ENCODE assay signal across 20 cellular contexts in the genomic region with DNA sequence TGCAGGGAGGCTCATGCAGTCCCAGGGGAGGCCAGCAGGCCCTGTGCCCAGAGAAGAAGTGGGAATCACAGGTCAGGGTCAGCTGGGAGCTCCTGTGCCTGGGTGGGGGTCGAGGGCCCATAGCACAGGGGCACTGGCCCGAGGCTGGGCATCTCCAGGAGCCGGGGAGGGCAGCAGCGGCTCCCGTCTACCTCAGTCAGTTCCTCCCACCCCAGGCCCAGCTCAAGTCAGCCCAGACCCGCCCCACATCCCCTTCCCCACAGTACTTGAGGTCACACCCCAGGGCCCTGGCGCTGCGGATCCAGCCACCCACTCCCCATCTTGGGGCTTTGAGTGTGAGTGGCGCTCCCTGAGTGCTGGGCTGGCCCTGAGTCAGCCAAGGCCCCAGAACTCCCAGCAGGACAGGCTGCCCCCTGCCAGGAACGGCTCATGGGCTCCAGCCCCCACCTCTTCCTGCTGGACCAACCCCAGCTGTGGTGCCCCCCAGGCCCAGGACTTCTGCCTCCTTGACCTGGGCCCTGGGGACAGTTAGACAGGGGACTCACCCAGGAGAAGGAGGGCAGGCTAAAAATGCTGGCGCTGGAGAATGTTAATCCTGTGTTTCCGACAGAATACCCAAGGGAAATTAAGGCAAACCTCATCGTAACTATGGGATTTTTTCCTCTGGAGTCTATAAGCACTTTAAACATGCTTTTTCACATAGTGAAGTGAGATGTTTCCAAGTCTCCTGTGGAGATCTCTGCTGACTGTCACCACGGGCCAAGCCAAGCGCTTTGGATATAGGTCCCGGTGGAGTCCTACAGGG.
DNase-seq lines count a peak whose midpoint lies in the region; ATAC-seq and TF ChIP-seq lines count a peak whose summit lies in the region.
"Had no signal": no experiment of that assay in that cellular context is flagged by ENCODE, and none has a peak within 500 bp of the region (broad histone marks: within the 10 kb centered on the region; RNA-seq: fewer than 3 reads in every experiment).

No MANE protein-coding gene starts in this region.

- no peak overlapping the region; a peak in 2 of 22 replicates for H3K27ac ChIP-seq in BLaER1 treated with 17β-estradiol and CSF1 and Interleukin-3, amounts not matched to agents 10 nM and 100 nM
- H3K27ac ChIP-seq in SK-N-MC (no peak overlapping the region; the same call in 1 of the 2 replicates), osteoblast (ENCODE audit: low read depth, low read length) (no peak overlapping the region), caudate nucleus (ENCODE audit: low read depth, low read length) (no peak overlapping the region)
- H3K27ac ChIP-seq: GM23248, HL-60 had no signal

- no peaks in the 10 kb centered on the region for H4K20me1 ChIP-seq in BLaER1 treated with 17β-estradiol and CSF1 and Interleukin-3, amounts not matched to agents 10 nM and 100 nM
- no peaks in the 10 kb centered on the region for H4K20me1 ChIP-seq in osteoblast (ENCODE audit: insufficient read depth, low read length)

- H3K4me2 ChIP-seq in BLaER1 treated with 17β-estradiol and CSF1 and Interleukin-3, amounts not matched to agents 10 nM and 100 nM, result peak overlapping the region in 8 of 11 experiments; percentile 9 to 49 (median 35); a peak in 10 of 22 replicates
- H3K4me2 ChIP-seq in osteoblast (ENCODE audit: insufficient read depth, low read length), result no peak overlapping the region

- H3K4me1 ChIP-seq in BLaER1 treated with 17β-estradiol and CSF1 and Interleukin-3, amounts not matched to agents 10 nM and 100 nM, result peaks cover 23 to 56% (median 49%) of the 10 kb centered on the region in 10 experiments
- H3K4me1 ChIP-seq in osteoblast (ENCODE audit: insufficient read depth, low read length), result no peaks in the 10 kb centered on the region
- H3K4me1 ChIP-seq: HAP-1 had no signal

- no peaks in the 10 kb centered on the region for H3K9me3 ChIP-seq in BLaER1 treated with 17β-estradiol and CSF1 and Interleukin-3, amounts not matched to agents 10 nM and 100 nM (replicated peaks in 1 of 11)
- H3K9me3 ChIP-seq in SK-N-MC (ENCODE audit: low read depth, low read length), result no peaks in the 10 kb centered on the region
- no peaks in the 10 kb centered on the region for H3K9me3 ChIP-seq in osteoblast (ENCODE audit: low read depth, low read length)
- H3K9me3 ChIP-seq: HAP-1 had no signal

- TF ChIP-seq CTCF in osteoblast (IDR thresholded peaks at IDR 0.05; ENCODE audit: extremely low read depth, low read depth, low read length), result no peak

- H2AFZ ChIP-seq in osteoblast (ENCODE audit: low read length), result no peak overlapping the region
- H2AFZ ChIP-seq: GM23248 had no signal

- H3K79me2 ChIP-seq in osteoblast (ENCODE audit: insufficient read depth, low read length), result no peaks in the 10 kb centered on the region

- no peaks in the 10 kb centered on the region for H3K27me3 ChIP-seq in BLaER1 treated with 17β-estradiol and CSF1 and Interleukin-3, amounts not matched to agents 10 nM and 100 nM
- peaks cover 4% of the 10 kb centered on the region for H3K27me3 ChIP-seq in osteoblast (ENCODE audit: insufficient read depth, low read length)

- DNase-seq in SK-N-MC (ENCODE audit: low read depth, low spot score), result peak; percentile 79
- DNase-seq in fibroblast of peridontal ligament (ENCODE audit: extremely low read depth), result peak; percentile 39
- DNase-seq in osteoblast (ENCODE audit: insufficient read length, low spot score, missing footprints), result peak; percentile 86
- no peak for DNase-seq in caudate nucleus (lab: John Stamatoyannopoulos, UW)
- no peak for DNase-seq in RPMI8226
- no peak for DNase-seq in cortex of kidney (lab: John Stamatoyannopoulos, UW)
- DNase-seq: AML-193; Calu3; CD8-positive, alpha-beta T cell; DMS 273 treated with DMSO at 0.1 percent for 48 hours; DMS53; DND-41; EL; GM23248; IMR-90 had no signal

- ATAC-seq in HG03354 (IDR thresholded peaks at IDR 0.05; ENCODE audit: poor library complexity, severe bottlenecking, unreplicated experiment), result no peak
- ATAC-seq: CD8-positive, alpha-beta T cell; K562 had no signal

- H3K9ac ChIP-seq in BLaER1 treated with 17β-estradiol and CSF1 and Interleukin-3, amounts not matched to agents 10 nM and 100 nM, result peak overlapping the region in 4 of 11 experiments; percentile 15 to 33 (median 20); a peak in 6 of 22 replicates
- H3K9ac ChIP-seq in SK-N-MC (ENCODE audit: insufficient read length), result no peak overlapping the region
- H3K9ac ChIP-seq: GM23248 had no signal

- peaks cover 0 to 27% (median 0%) of the 10 kb centered on the region in 11 experiments; a peak in 7 of 22 replicates for H3K36me3 ChIP-seq in BLaER1 treated with 17β-estradiol and CSF1 and Interleukin-3, amounts not matched to agents 10 nM and 100 nM
- H3K36me3 ChIP-seq in SK-N-MC (ENCODE audit: insufficient read depth, low read length) (no peaks in the 10 kb centered on the region), osteoblast (ENCODE audit: insufficient read depth, low read length) (no peaks in the 10 kb centered on the region)
- H3K36me3 ChIP-seq: HAP-1 had no signal

- no peak overlapping the region for H3K4me3 ChIP-seq in BLaER1 treated with 17β-estradiol and CSF1 and Interleukin-3, amounts not matched to agents 10 nM and 100 nM
- peak overlapping the region; percentile 52 for H3K4me3 ChIP-seq in SK-N-MC
- H3K4me3 ChIP-seq in osteoblast (ENCODE audit: insufficient read depth, low read length), result no peak overlapping the region
- H3K4me3 ChIP-seq: GM23248, HAP-1, K562 had no signal

Comparison
In these comparisons a context has a peak if more than half of its experiments do, and no peak if none do; other contexts are left out.
1. DNase-seq: peak in SK-N-MC (single experiment), fibroblast of peridontal ligament (single experiment) and osteoblast (single experiment); none in caudate nucleus (0 of 61), RPMI8226 (single experiment) and cortex of kidney (single experiment).